In genomic region chr17:29597361-29598172, GRCh38 we compare ENCODE assay signal across 1 cellular context.
TF ChIP-seq lines count a peak whose summit lies in the region.

No MANE protein-coding gene starts in this region.

TF ChIP-seq in GM23338, 12 proteins besides CTCF, POLR2A, EP300 and RAD21 (continued from another document):
- TF ChIP-seq, protein P1, sequence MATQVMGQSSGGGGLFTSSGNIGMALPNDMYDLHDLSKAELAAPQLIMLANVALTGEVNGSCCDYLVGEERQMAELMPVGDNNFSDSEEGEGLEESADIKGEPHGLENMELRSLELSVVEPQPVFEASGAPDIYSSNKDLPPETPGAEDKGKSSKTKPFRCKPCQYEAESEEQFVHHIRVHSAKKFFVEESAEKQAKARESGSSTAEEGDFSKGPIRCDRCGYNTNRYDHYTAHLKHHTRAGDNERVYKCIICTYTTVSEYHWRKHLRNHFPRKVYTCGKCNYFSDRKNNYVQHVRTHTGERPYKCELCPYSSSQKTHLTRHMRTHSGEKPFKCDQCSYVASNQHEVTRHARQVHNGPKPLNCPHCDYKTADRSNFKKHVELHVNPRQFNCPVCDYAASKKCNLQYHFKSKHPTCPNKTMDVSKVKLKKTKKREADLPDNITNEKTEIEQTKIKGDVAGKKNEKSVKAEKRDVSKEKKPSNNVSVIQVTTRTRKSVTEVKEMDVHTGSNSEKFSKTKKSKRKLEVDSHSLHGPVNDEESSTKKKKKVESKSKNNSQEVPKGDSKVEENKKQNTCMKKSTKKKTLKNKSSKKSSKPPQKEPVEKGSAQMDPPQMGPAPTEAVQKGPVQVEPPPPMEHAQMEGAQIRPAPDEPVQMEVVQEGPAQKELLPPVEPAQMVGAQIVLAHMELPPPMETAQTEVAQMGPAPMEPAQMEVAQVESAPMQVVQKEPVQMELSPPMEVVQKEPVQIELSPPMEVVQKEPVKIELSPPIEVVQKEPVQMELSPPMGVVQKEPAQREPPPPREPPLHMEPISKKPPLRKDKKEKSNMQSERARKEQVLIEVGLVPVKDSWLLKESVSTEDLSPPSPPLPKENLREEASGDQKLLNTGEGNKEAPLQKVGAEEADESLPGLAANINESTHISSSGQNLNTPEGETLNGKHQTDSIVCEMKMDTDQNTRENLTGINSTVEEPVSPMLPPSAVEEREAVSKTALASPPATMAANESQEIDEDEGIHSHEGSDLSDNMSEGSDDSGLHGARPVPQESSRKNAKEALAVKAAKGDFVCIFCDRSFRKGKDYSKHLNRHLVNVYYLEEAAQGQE (IDR thresholded peaks at IDR 0.05; ENCODE audit: unreplicated experiment), result no peak
- TF ChIP-seq ZNF114 (CRISPR knock-in tag; IDR thresholded peaks at IDR 0.05) (no peak), EZH2 (IDR thresholded peaks at IDR 0.05; ENCODE audit: low read depth, unreplicated experiment) (no peak), NANOG (IDR thresholded peaks at IDR 0.05; ENCODE audit: borderline replicate concordance) (no peak), EZH2phosphoT487 (IDR thresholded peaks at IDR 0.05; ENCODE audit: unreplicated experiment) (no peak), CREB1 (CRISPR knock-in tag; IDR thresholded peaks at IDR 0.05; ENCODE audit: low read depth) (no peak), ZNF331 (CRISPR knock-in tag; IDR thresholded peaks at IDR 0.05; ENCODE audit: low read depth) (no peak)
- TF ChIP-seq, protein P2, sequence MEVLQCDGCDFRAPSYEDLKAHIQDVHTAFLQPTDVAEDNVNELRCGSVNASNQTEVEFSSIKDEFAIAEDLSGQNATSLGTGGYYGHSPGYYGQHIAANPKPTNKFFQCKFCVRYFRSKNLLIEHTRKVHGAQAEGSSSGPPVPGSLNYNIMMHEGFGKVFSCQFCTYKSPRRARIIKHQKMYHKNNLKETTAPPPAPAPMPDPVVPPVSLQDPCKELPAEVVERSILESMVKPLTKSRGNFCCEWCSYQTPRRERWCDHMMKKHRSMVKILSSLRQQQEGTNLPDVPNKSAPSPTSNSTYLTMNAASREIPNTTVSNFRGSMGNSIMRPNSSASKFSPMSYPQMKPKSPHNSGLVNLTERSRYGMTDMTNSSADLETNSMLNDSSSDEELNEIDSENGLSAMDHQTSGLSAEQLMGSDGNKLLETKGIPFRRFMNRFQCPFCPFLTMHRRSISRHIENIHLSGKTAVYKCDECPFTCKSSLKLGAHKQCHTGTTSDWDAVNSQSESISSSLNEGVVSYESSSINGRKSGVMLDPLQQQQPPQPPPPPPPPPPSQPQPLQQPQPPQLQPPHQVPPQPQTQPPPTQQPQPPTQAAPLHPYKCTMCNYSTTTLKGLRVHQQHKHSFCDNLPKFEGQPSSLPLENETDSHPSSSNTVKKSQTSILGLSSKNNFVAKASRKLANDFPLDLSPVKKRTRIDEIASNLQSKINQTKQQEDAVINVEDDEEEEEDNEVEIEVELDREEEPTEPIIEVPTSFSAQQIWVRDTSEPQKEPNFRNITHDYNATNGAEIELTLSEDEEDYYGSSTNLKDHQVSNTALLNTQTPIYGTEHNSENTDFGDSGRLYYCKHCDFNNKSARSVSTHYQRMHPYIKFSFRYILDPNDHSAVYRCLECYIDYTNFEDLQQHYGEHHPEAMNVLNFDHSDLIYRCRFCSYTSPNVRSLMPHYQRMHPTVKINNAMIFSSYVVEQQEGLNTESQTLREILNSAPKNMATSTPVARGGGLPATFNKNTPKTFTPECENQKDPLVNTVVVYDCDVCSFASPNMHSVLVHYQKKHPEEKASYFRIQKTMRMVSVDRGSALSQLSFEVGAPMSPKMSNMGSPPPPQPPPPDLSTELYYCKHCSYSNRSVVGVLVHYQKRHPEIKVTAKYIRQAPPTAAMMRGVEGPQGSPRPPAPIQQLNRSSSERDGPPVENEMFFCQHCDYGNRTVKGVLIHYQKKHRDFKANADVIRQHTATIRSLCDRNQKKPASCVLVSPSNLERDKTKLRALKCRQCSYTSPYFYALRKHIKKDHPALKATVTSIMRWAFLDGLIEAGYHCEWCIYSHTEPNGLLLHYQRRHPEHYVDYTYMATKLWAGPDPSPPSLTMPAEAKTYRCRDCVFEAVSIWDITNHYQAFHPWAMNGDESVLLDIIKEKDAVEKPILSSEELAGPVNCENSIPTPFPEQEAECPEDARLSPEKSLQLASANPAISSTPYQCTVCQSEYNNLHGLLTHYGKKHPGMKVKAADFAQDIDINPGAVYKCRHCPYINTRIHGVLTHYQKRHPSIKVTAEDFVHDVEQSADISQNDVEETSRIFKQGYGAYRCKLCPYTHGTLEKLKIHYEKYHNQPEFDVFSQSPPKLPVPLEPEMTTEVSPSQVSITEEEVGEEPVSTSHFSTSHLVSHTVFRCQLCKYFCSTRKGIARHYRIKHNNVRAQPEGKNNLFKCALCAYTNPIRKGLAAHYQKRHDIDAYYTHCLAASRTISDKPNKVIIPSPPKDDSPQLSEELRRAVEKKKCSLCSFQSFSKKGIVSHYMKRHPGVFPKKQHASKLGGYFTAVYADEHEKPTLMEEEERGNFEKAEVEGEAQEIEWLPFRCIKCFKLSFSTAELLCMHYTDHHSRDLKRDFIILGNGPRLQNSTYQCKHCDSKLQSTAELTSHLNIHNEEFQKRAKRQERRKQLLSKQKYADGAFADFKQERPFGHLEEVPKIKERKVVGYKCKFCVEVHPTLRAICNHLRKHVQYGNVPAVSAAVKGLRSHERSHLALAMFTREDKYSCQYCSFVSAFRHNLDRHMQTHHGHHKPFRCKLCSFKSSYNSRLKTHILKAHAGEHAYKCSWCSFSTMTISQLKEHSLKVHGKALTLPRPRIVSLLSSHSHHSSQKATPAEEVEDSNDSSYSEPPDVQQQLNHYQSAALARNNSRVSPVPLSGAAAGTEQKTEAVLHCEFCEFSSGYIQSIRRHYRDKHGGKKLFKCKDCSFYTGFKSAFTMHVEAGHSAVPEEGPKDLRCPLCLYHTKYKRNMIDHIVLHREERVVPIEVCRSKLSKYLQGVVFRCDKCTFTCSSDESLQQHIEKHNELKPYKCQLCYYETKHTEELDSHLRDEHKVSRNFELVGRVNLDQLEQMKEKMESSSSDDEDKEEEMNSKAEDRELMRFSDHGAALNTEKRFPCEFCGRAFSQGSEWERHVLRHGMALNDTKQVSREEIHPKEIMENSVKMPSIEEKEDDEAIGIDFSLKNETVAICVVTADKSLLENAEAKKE (CRISPR knock-in tag; IDR thresholded peaks at IDR 0.05), result no peak
